In the genomic region with DNA sequence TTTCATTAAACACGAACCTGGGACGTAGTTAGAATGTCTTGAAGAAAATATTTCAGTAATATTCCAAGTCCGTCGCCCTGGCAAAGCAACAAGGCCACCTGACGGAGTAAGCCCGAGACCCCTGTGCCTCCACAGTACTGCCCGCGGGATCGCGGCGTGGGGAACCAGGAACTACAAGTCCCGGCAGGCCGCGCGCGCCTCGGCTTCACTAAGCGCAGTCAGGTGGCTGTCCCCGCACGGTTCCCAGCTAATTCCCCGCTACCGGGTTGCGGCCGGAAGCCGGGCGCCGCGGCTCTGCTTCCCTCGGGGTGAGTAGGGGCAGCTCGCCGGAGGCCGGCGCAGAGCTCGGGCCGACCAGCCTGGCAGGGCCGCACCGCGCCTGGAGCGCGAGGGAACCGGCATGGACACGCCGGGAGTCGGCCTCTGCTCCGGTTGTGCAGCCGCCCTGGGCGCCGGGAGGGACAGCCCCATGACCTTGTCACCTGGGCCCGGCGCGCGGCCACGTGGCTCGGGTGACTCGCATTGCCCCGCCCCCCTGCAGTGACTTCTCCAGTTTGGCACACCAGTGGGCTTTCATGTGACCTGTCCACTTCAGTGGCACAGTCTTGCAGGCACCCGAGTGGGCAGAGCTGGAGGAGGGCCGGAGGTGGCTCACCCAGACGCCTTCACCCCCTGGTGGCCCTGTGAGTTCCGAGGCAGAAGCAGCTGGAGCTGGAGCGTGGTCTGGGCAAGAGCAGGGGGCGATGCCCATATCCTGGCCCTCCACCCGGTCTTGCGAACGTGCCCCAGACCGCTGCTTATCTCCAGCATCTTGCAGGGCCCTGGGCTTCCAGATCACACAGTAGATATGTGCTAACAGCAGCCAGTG, we compare ENCODE assay signal across 8 cellular contexts. TPM values are rescaled to one million over a fixed set of nuclear protein-coding genes. Genes with fewer than 3 reads are reported as not detected.
A peak's percentile ranks its signal among the peaks of the same experiment; 100 is the strongest.
DNase-seq lines count a peak whose midpoint lies in the region; ATAC-seq and TF ChIP-seq lines count a peak whose summit lies in the region.

A gene with protein sequence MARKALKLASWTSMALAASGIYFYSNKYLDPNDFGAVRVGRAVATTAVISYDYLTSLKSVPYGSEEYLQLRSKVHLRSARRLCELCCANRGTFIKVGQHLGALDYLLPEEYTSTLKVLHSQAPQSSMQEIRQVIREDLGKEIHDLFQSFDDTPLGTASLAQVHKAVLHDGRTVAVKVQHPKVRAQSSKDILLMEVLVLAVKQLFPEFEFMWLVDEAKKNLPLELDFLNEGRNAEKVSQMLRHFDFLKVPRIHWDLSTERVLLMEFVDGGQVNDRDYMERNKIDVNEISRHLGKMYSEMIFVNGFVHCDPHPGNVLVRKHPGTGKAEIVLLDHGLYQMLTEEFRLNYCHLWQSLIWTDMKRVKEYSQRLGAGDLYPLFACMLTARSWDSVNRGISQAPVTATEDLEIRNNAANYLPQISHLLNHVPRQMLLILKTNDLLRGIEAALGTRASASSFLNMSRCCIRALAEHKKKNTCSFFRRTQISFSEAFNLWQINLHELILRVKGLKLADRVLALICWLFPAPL (plus strand): TSS at position 247 of the 868 bp plus-strand sequence. CDS start 18,870 bp downstream, outside the sequence.

- ATAC-seq in RWPE2 (ENCODE audit: low read depth): peak; percentile 88

- H3K4me1 ChIP-seq in ES-I3 (ENCODE audit: insufficient read depth, low read length) (peaks cover 17% of the 10 kb centered on the region), RWPE2 (ENCODE audit: insufficient read depth, poor library complexity, severe bottlenecking) (peaks cover 4% of the 10 kb centered on the region), stomach (peaks cover 6 to 17% (median 11%) of the 10 kb centered on the region in 4 donors)

- peak within 1 kb of the TSS; percentile 88 for H2AFZ ChIP-seq in neural cell (ENCODE audit: low read depth, low read length)

- H3K79me2 ChIP-seq in neural cell (replicated peaks; ENCODE audit: insufficient read depth, low read length): no peaks in the 10 kb centered on the region

- no peaks in the 10 kb centered on the region for H3K36me3 ChIP-seq in ES-I3 (ENCODE audit: insufficient read depth, low read length)
- no peaks in the 10 kb centered on the region for H3K36me3 ChIP-seq in RWPE2 (ENCODE audit: low read depth)
- no peaks in the 10 kb centered on the region for H3K36me3 ChIP-seq in neural cell (ENCODE audit: insufficient read depth, low read length)
- H3K36me3 ChIP-seq in stomach: no peaks in the 10 kb centered on the region

- intact Hi-C loops in stomach (cut with DNase I; ENCODE audit: low total_unique reads): no loop called here

- TF ChIP-seq CTCF in LNCaP clone FGC (IDR thresholded peaks at IDR 0.05; ENCODE audit: control insufficient read depth, extremely low read depth, insufficient read depth): peak; percentile 13; the same call in 1 of the 2 replicates
- TF ChIP-seq CTCF in RWPE2 (IDR thresholded peaks at IDR 0.05; ENCODE audit: poor library complexity, severe bottlenecking): peak; percentile 40
- peak; percentile 49 for TF ChIP-seq CTCF in neural cell (IDR thresholded peaks at IDR 0.05; ENCODE audit: poor library complexity, severe bottlenecking)
- peak in 4 of 7 experiments; percentile 13 to 34 (median 22) for TF ChIP-seq CTCF in stomach (IDR thresholded peaks at IDR 0.05)

- H3K27me3 ChIP-seq in RWPE2 (ENCODE audit: insufficient read depth, poor library complexity, severe bottlenecking) (no peaks in the 10 kb centered on the region), neural cell (ENCODE audit: insufficient read depth, low read depth, low read length) (no peaks in the 10 kb centered on the region), stomach (no peaks in the 10 kb centered on the region)

- no peaks in the 10 kb centered on the region for H3F3A ChIP-seq in neural cell (ENCODE audit: insufficient read depth, low read length, poor library complexity, severe bottlenecking)

- no peaks in the 10 kb centered on the region for H3K9me3 ChIP-seq in ES-I3 (ENCODE audit: control insufficient read depth, insufficient read depth, low read length)
- H3K9me3 ChIP-seq in RWPE2 (ENCODE audit: severe bottlenecking): no peaks in the 10 kb centered on the region
- H3K9me3 ChIP-seq in neural cell (ENCODE audit: low read length): no peaks in the 10 kb centered on the region
- no peaks in the 10 kb centered on the region for H3K9me3 ChIP-seq in stomach

- H3K9ac ChIP-seq in ES-I3 (ENCODE audit: low read depth, low read length) (peak within 1 kb of the TSS; percentile 89), neural cell (ENCODE audit: low read length) (peak within 1 kb of the TSS; percentile 72)

- H3K27ac ChIP-seq in RWPE2 (ENCODE audit: poor library complexity, severe bottlenecking): peak within 1 kb of the TSS; percentile 16
- peak within 1 kb of the TSS; percentile 33 for H3K27ac ChIP-seq in neural cell (ENCODE audit: low read length)
- H3K27ac ChIP-seq in stomach: peak within 1 kb of the TSS; percentile 90 to 94 (median 94)

- peak; percentile 73 for DNase-seq in H4 (ENCODE audit: low spot score)
- peak; percentile 67 for DNase-seq in LNCaP clone FGC (ENCODE audit: low read depth)
- peak; percentile 92 for DNase-seq in RWPE2 (ENCODE audit: low spot score)
- peak; percentile 94 for DNase-seq in activated effector memory CD4-positive, alpha-beta T cell treated with anti-CD3 and anti-CD28 coated beads, Interleukin-2, amount 50 U/mL, for 16 hours
- peak; percentile 55 for DNase-seq in fibroblast of the conjunctiva (ENCODE audit: low read depth)
- peak; percentile 90 for DNase-seq in stomach

- no peaks in the 10 kb centered on the region for H3K9me2 ChIP-seq in neural cell (ENCODE audit: insufficient read depth, low read length)

- H3K4me2 ChIP-seq in neural cell (ENCODE audit: low read length): peak within 1 kb of the TSS; percentile 65

- WGBS in stomach, 5 donors: 0 to 1% (median 0%) methylated on average over 32 to 66 of the region's 66 CpGs

- H3K4me3 ChIP-seq in LNCaP clone FGC (ENCODE audit: low read depth, low read length) (peak within 1 kb of the TSS; percentile 75), RWPE2 (ENCODE audit: severe bottlenecking) (peak within 1 kb of the TSS; percentile 54), neural cell (ENCODE audit: low read length) (peak within 1 kb of the TSS; percentile 87), stomach (peak within 1 kb of the TSS; percentile 69 to 94 (median 86))

- no peak for TF ChIP-seq RAD21 in neural cell (conservative IDR thresholded peaks at IDR 0.05)

- TF ChIP-seq EP300 in neural cell (conservative IDR thresholded peaks at IDR 0.05; ENCODE audit: poor library complexity, severe bottlenecking) (peak; percentile 43), stomach (IDR thresholded peaks at IDR 0.05) (no peak)

- TF ChIP-seq POLR2A in stomach (IDR thresholded peaks at IDR 0.05): no peak

- H4K20me1 ChIP-seq in neural cell (ENCODE audit: insufficient read depth): no peaks in the 10 kb centered on the region

TF ChIP-seq in neural cell, 6 proteins besides CTCF, POLR2A, EP300 and RAD21:
- TF ChIP-seq EZH2 (IDR thresholded peaks at IDR 0.05; ENCODE audit: borderline replicate concordance, insufficient read depth, low read length, poor library complexity, severe bottlenecking) (no peak), POLR2AphosphoS5 (IDR thresholded peaks at IDR 0.05) (peak; percentile 67), REST (IDR thresholded peaks at IDR 0.05; ENCODE audit: borderline replicate concordance) (no peak), SMC3 (conservative IDR thresholded peaks at IDR 0.05; ENCODE audit: poor library complexity) (peak; percentile 59), TAF1 (IDR thresholded peaks at IDR 0.05; ENCODE audit: low read depth) (no peak), MXI1 (conservative IDR thresholded peaks at IDR 0.05; ENCODE audit: poor library complexity, severe bottlenecking) (peak; percentile 96)

RNA-seq across cellular contexts. Expression of the gene that starts here (rescaled TPM):
- 3.3 and 7.7 TPM in 2 replicates for total RNA-seq in H4 (2014; rRNA removed; shearing (Covaris generic))
- 13.6 and 18.1 TPM in 2 replicates for polyA plus RNA-seq in neural cell
- 8.3 and 12.3 TPM in 2 replicates for polyA minus RNA-seq in neural cell
- 10 to 100 TPM in 2 of 5 donors, 1 to 10 TPM in 1, under 1 TPM in 2; 0.58 to 39.1 (median 8.4) TPM for total RNA-seq in stomach
- 1 to 10 TPM; 2.9 to 4.4 (median 3.5) TPM for polyA plus RNA-seq in stomach

Comparison
In these comparisons a context has a peak if more than half of its experiments do, and no peak if none do; other contexts are left out.
1. Peak in every context shown above with its lines: DNase-seq, ATAC-seq, H3K4me3 ChIP-seq and H3K27ac ChIP-seq.
2. H3K27ac ChIP-seq: peak in every context shown above with its lines; median percentile 94 in stomach; 33 in neural cell; 16 in RWPE2.